ENCODE assay signal across 1 cellular context in the genomic region with DNA sequence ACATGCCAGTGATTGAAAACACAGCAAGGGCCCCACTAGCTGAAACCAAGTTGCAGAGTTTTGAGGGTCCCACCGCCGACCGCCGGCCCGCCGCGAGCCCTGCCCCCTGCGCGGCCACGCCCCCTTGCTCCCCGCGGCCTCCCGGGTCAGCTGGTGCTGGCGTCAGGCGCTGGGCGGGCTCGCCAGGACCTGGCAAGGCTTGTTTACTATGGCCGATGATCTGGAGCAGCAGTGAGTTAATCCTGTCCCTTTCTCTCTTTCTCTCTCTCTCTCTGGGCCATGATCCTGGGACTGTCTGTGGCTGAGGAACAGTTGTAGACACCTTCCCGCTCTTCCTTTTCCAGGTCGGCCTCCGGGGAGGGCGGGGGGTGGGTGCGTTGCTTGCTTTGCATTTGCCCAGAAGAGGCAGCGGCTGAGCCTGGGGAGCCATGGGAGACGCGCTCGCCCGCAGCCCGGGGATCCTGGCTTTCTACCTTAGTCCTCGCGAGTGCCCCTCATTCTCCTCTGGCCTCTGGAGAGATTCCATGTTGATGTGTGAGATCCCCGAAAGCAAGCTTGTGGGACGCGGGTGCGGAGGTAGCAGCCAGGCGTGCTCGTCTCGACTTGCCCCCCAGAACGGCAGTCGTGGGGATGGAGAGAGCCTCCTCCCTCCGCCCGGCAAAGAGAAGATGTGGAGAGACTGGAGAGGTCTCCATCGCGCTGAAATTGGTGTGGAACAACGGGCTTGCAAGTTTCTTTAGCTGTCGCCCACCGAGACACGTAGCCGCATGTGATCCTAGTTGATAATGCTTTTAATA.
TF ChIP-seq lines count a peak whose summit lies in the region.

TSS of gene ABHD4 (plus strand) at position 202 of the 797 bp plus-strand sequence. CDS start at position 209, 7 bp downstream.

TF ChIP-seq in K562, 482 proteins besides CTCF, POLR2A, EP300 and RAD21 (continued from another document and continues in another):
- TF ChIP-seq, protein P1, sequence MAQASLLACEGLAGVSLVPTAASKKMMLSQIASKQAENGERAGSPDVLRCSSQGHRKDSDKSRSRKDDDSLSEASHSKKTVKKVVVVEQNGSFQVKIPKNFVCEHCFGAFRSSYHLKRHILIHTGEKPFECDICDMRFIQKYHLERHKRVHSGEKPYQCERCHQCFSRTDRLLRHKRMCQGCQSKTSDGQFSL (CRISPR knock-in tag; IDR thresholded peaks at IDR 0.05) = peak; percentile 44; the same call in 1 of the 2 replicates
- TF ChIP-seq, protein P1 (tag; IDR thresholded peaks at IDR 0.05) = no peak
- TF ChIP-seq JUN (IDR thresholded peaks at IDR 0.05; ENCODE audit: borderline replicate concordance, low read depth, low read length) = no peak
- no peak for TF ChIP-seq JUN (CRISPR knock-in tag; IDR thresholded peaks at IDR 0.05; ENCODE audit: borderline replicate concordance)
- TF ChIP-seq ETS2 (tag; IDR thresholded peaks at IDR 0.05; ENCODE audit: borderline replicate concordance, poor library complexity, severe bottlenecking) = no peak
- TF ChIP-seq FOXA3 (CRISPR knock-in tag; conservative IDR thresholded peaks at IDR 0.05 in 1 of 2, IDR thresholded peaks at IDR 0.05 in 1 of 2) = 0 out of 4 replicates have a peak, but pooled peaks of 1 of the 2 experiments have one; percentile 24
- TF ChIP-seq, protein P2, sequence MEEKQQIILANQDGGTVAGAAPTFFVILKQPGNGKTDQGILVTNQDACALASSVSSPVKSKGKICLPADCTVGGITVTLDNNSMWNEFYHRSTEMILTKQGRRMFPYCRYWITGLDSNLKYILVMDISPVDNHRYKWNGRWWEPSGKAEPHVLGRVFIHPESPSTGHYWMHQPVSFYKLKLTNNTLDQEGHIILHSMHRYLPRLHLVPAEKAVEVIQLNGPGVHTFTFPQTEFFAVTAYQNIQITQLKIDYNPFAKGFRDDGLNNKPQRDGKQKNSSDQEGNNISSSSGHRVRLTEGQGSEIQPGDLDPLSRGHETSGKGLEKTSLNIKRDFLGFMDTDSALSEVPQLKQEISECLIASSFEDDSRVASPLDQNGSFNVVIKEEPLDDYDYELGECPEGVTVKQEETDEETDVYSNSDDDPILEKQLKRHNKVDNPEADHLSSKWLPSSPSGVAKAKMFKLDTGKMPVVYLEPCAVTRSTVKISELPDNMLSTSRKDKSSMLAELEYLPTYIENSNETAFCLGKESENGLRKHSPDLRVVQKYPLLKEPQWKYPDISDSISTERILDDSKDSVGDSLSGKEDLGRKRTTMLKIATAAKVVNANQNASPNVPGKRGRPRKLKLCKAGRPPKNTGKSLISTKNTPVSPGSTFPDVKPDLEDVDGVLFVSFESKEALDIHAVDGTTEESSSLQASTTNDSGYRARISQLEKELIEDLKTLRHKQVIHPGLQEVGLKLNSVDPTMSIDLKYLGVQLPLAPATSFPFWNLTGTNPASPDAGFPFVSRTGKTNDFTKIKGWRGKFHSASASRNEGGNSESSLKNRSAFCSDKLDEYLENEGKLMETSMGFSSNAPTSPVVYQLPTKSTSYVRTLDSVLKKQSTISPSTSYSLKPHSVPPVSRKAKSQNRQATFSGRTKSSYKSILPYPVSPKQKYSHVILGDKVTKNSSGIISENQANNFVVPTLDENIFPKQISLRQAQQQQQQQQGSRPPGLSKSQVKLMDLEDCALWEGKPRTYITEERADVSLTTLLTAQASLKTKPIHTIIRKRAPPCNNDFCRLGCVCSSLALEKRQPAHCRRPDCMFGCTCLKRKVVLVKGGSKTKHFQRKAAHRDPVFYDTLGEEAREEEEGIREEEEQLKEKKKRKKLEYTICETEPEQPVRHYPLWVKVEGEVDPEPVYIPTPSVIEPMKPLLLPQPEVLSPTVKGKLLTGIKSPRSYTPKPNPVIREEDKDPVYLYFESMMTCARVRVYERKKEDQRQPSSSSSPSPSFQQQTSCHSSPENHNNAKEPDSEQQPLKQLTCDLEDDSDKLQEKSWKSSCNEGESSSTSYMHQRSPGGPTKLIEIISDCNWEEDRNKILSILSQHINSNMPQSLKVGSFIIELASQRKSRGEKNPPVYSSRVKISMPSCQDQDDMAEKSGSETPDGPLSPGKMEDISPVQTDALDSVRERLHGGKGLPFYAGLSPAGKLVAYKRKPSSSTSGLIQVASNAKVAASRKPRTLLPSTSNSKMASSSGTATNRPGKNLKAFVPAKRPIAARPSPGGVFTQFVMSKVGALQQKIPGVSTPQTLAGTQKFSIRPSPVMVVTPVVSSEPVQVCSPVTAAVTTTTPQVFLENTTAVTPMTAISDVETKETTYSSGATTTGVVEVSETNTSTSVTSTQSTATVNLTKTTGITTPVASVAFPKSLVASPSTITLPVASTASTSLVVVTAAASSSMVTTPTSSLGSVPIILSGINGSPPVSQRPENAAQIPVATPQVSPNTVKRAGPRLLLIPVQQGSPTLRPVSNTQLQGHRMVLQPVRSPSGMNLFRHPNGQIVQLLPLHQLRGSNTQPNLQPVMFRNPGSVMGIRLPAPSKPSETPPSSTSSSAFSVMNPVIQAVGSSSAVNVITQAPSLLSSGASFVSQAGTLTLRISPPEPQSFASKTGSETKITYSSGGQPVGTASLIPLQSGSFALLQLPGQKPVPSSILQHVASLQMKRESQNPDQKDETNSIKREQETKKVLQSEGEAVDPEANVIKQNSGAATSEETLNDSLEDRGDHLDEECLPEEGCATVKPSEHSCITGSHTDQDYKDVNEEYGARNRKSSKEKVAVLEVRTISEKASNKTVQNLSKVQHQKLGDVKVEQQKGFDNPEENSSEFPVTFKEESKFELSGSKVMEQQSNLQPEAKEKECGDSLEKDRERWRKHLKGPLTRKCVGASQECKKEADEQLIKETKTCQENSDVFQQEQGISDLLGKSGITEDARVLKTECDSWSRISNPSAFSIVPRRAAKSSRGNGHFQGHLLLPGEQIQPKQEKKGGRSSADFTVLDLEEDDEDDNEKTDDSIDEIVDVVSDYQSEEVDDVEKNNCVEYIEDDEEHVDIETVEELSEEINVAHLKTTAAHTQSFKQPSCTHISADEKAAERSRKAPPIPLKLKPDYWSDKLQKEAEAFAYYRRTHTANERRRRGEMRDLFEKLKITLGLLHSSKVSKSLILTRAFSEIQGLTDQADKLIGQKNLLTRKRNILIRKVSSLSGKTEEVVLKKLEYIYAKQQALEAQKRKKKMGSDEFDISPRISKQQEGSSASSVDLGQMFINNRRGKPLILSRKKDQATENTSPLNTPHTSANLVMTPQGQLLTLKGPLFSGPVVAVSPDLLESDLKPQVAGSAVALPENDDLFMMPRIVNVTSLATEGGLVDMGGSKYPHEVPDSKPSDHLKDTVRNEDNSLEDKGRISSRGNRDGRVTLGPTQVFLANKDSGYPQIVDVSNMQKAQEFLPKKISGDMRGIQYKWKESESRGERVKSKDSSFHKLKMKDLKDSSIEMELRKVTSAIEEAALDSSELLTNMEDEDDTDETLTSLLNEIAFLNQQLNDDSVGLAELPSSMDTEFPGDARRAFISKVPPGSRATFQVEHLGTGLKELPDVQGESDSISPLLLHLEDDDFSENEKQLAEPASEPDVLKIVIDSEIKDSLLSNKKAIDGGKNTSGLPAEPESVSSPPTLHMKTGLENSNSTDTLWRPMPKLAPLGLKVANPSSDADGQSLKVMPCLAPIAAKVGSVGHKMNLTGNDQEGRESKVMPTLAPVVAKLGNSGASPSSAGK (IDR thresholded peaks at IDR 0.05) = no peak
- no peak; the same call in 1 of the 2 replicates for TF ChIP-seq BACH1 (tag; IDR thresholded peaks at IDR 0.05)
- no peak for TF ChIP-seq MLLT1 (IDR thresholded peaks at IDR 0.05)
- TF ChIP-seq NFYB (IDR thresholded peaks at IDR 0.05; ENCODE audit: extremely low read depth, insufficient read length) = no peak
- TF ChIP-seq, protein P3, sequence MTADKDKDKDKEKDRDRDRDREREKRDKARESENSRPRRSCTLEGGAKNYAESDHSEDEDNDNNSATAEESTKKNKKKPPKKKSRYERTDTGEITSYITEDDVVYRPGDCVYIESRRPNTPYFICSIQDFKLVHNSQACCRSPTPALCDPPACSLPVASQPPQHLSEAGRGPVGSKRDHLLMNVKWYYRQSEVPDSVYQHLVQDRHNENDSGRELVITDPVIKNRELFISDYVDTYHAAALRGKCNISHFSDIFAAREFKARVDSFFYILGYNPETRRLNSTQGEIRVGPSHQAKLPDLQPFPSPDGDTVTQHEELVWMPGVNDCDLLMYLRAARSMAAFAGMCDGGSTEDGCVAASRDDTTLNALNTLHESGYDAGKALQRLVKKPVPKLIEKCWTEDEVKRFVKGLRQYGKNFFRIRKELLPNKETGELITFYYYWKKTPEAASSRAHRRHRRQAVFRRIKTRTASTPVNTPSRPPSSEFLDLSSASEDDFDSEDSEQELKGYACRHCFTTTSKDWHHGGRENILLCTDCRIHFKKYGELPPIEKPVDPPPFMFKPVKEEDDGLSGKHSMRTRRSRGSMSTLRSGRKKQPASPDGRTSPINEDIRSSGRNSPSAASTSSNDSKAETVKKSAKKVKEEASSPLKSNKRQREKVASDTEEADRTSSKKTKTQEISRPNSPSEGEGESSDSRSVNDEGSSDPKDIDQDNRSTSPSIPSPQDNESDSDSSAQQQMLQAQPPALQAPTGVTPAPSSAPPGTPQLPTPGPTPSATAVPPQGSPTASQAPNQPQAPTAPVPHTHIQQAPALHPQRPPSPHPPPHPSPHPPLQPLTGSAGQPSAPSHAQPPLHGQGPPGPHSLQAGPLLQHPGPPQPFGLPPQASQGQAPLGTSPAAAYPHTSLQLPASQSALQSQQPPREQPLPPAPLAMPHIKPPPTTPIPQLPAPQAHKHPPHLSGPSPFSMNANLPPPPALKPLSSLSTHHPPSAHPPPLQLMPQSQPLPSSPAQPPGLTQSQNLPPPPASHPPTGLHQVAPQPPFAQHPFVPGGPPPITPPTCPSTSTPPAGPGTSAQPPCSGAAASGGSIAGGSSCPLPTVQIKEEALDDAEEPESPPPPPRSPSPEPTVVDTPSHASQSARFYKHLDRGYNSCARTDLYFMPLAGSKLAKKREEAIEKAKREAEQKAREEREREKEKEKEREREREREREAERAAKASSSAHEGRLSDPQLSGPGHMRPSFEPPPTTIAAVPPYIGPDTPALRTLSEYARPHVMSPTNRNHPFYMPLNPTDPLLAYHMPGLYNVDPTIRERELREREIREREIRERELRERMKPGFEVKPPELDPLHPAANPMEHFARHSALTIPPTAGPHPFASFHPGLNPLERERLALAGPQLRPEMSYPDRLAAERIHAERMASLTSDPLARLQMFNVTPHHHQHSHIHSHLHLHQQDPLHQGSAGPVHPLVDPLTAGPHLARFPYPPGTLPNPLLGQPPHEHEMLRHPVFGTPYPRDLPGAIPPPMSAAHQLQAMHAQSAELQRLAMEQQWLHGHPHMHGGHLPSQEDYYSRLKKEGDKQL (CRISPR knock-in tag; IDR thresholded peaks at IDR 0.05; ENCODE audit: borderline replicate concordance) = no peak
- TF ChIP-seq POLR2AphosphoS2 (IDR thresholded peaks at IDR 0.05; ENCODE audit: low read length) = no peak
- TF ChIP-seq BRF2 (IDR thresholded peaks at IDR 0.05; ENCODE audit: borderline replicate concordance, insufficient read depth, insufficient read length) = no peak
- TF ChIP-seq ESRRA (IDR thresholded peaks at IDR 0.05; ENCODE audit: borderline replicate concordance, low read depth) = no peak
- no peak for TF ChIP-seq PHTF2 (CRISPR knock-in tag; IDR thresholded peaks at IDR 0.05)
- TF ChIP-seq E2F8 (IDR thresholded peaks at IDR 0.05; ENCODE audit: low read depth, partially characterized antibody) = no peak
- no peak for TF ChIP-seq IRF2 (CRISPR knock-in tag; IDR thresholded peaks at IDR 0.05)
